19 cellular contexts compared by ENCODE assay signal in genomic region chr1:227739636-227740035, GRCh38.
"Had no signal": no experiment of that assay in that cellular context is flagged by ENCODE, and none has a peak within 500 bp of the region (broad histone marks: within the 10 kb centered on the region; RNA-seq: fewer than 3 reads in every experiment).

No MANE protein-coding gene starts in this region.

- H3K4me3 ChIP-seq: breast epithelium, lung, prostate gland, right atrium auricular region, suprapubic skin, transverse colon, vagina had no signal

- H3K9me3 ChIP-seq: breast epithelium, prostate gland, right atrium auricular region, suprapubic skin, transverse colon, vagina had no signal

- H3K9me3 Mint-ChIP-seq: activated naive CD4-positive, alpha-beta T cell treated with anti-CD3 and anti-CD28 coated beads, Interleukin-2, amount 50 U/mL, for 24 hours; nephron progenitor cell; stimulated activated naive CD8-positive, alpha-beta T cell treated with anti-CD3 and anti-CD28 coated beads, Interleukin-15, amount 100 ng/mL, for 72 hours; T-helper 1 cell treated with Interleukin-12 subunit alpha and Interleukin-12 subunit beta and Interleukin-4 antibody, amounts not matched to agents 30 μg/mL and 1 μg/mL, for 36 hours had no signal

- H3K4me3 Mint-ChIP-seq: activated naive CD4-positive, alpha-beta T cell treated with anti-CD3 and anti-CD28 coated beads, Interleukin-2, amount 50 U/mL, for 24 hours; nephron progenitor cell; stimulated activated naive CD8-positive, alpha-beta T cell treated with anti-CD3 and anti-CD28 coated beads, Interleukin-15, amount 100 ng/mL, for 72 hours; T-helper 1 cell treated with Interleukin-12 subunit alpha and Interleukin-12 subunit beta and Interleukin-4 antibody, amounts not matched to agents 30 μg/mL and 1 μg/mL, for 36 hours had no signal

- ATAC-seq: foreskin keratinocyte; left colon; stimulated activated naive CD8-positive, alpha-beta T cell treated with anti-CD3 and anti-CD28 coated beads, Interleukin-15, amount 100 ng/mL, for 72 hours had no signal

- H3K4me1 ChIP-seq: foreskin keratinocyte had no signal

- H3K27me3 Mint-ChIP-seq: activated naive CD4-positive, alpha-beta T cell treated with anti-CD3 and anti-CD28 coated beads, Interleukin-2, amount 50 U/mL, for 24 hours; stimulated activated naive CD8-positive, alpha-beta T cell treated with anti-CD3 and anti-CD28 coated beads, Interleukin-15, amount 100 ng/mL, for 72 hours had no signal

- H3K27ac Mint-ChIP-seq: activated naive CD4-positive, alpha-beta T cell treated with anti-CD3 and anti-CD28 coated beads, Interleukin-2, amount 50 U/mL, for 24 hours; T-helper 1 cell treated with Interleukin-12 subunit alpha and Interleukin-12 subunit beta and Interleukin-4 antibody, amounts not matched to agents 30 μg/mL and 1 μg/mL, for 36 hours had no signal

- H3K27ac ChIP-seq: breast epithelium, foreskin keratinocyte, prostate gland, right atrium auricular region, suprapubic skin, transverse colon, vagina had no signal

- H3K27me3 ChIP-seq: breast epithelium, foreskin keratinocyte, right atrium auricular region, suprapubic skin, transverse colon, vagina had no signal

- DNase-seq: activated CD4-positive, alpha-beta T cell treated with anti-CD3 and anti-CD28 coated beads, Interleukin-2, amount 50 U/mL, for 4 hours; activated effector memory CD4-positive, alpha-beta T cell treated with Interleukin-2 at 50 U/mL for 16 hours; activated T-cell treated with anti-CD3 and anti-CD28 coated beads, Interleukin-2, amount 50 U/mL, for 1 hour; foreskin keratinocyte; glutamatergic neuron; hippocampal formation; left colon; nephron progenitor cell; stimulated activated CD4-positive, alpha-beta T cell treated with anti-CD3 and anti-CD28 coated beads, Interleukin-2, amount 100 ng/mL, for 24 hours; stimulated activated naive CD8-positive, alpha-beta T cell treated with anti-CD3 and anti-CD28 coated beads, Interleukin-15, amount 100 ng/mL, for 72 hours; transverse colon had no signal

- H3K36me3 ChIP-seq: breast epithelium, prostate gland, right atrium auricular region, suprapubic skin, transverse colon, vagina had no signal
